Comparison of ENCODE assay signal across 8 cellular contexts in the genomic region with DNA sequence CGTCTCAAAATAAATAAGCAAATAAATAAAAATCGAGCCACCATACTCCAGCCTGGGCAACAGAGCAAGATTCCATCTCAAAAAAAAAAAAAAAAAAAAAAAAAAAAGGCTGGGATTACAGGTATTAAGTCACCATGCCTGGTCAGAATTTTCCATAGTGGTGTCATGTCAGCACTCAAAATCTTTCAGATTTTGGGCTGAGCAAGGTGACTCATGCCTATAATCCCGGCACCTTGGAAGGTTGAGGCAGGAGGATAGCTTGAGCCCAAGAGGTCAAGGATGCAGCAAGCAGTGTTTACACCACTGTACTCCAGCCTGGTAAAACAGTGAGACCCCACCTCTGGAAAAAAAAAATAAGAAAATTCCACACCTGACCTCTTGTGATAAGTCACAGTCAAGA.
"Had no signal": no experiment of that assay in that cellular context is flagged by ENCODE, and none has a peak within 500 bp of the region (broad histone marks: within the 10 kb centered on the region; RNA-seq: fewer than 3 reads in every experiment).

No MANE protein-coding gene starts in this region.

- ATAC-seq: GM12878 had no signal

- DNase-seq: GDM1, GF-D8 had no signal

- FAIRE-seq: G401.6, GM12878, GM12891, GM12892, GM18507, GM19239 had no signal

- H3K4me3 ChIP-seq: GM12878 had no signal
